In the genomic region with DNA sequence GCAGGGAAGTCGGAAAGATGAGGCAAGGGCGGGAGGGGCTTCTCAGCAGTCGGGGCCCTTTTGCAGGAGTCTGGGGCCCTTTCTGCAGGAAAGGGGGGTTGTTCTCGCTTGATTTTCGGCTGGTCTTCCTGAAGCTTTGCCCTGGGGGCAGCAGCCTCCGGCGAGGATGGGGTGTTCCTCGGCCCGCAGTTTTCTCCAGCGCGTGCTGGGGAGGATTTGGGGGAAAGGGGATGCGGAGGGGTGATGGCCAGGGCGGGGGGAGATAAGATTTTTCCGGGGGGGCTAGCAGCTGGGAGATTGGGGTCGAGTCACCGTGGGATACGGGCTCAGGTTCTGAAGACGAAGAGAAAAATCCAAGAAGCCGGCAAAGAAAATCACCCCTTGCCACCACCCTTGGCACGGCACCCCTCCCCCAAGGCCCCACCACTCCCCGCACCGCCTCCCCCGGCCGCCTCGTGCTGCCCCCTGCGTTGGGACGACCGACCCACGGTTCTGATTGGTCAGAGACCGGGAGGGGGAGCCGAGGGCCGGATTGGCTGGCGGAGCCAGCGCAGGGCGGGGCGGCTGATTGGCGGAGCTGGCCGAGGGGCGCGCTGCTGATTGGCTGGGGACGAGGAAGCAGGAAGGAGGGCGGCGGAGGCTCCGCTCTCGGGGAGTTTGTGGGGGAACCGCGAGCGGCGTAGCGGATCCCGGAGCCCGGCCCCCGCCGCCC, we compare ENCODE assay signal across 8 cellular contexts. TPM values are rescaled to one million over a fixed set of nuclear protein-coding genes. Genes with fewer than 3 reads are reported as not detected.
A peak's percentile ranks its signal among the peaks of the same experiment; 100 is the strongest.
DNase-seq lines count a peak whose midpoint lies in the region; ATAC-seq, FAIRE-seq and TF ChIP-seq lines count a peak whose summit lies in the region.

A gene (plus strand): TSS at position 654 of the 712 bp plus-strand sequence. CDS start 17,512 bp downstream, outside the sequence.

- H3K4me3 ChIP-seq in BE2C (ENCODE audit: low read depth, low read length) (peak within 1 kb of the TSS; percentile 72), colonic mucosa (peak within 1 kb of the TSS; percentile 79)

- TF ChIP-seq CTCF in BE2C (IDR thresholded peaks at IDR 0.05; ENCODE audit: low read depth, low read length) = no peak
- no peak for TF ChIP-seq CTCF in colonic mucosa (IDR thresholded peaks at IDR 0.05)

- ATAC-seq in HG03457 (IDR thresholded peaks at IDR 0.05; ENCODE audit: unreplicated experiment) (peak; percentile 88), left colon (peak; percentile 75)

- H3K27me3 ChIP-seq in BE2C = no peaks in the 10 kb centered on the region
- H3K27me3 ChIP-seq in colonic mucosa = no peaks in the 10 kb centered on the region

- FAIRE-seq in GM19239 (lab: Jason Lieb, UNC) = peak; percentile 94

- H3K36me3 ChIP-seq in BE2C (no peaks in the 10 kb centered on the region), colonic mucosa (no peaks in the 10 kb centered on the region)

- H3K9me3 ChIP-seq in BE2C (no peaks in the 10 kb centered on the region), colonic mucosa (no peaks in the 10 kb centered on the region)

- intact Hi-C loops in colonic mucosa (cut with DNase I) = no loop called here
- intact Hi-C loops in left colon (cut with DNase I, micrococcal nuclease) = no loop called here

- peak; percentile 99 for DNase-seq in BE2C
- peak; percentile 100 for DNase-seq in GM19239 (ENCODE audit: insufficient read length, low spot score)
- peak; percentile 73 for DNase-seq in NCI-H524 treated with DMSO at 0.1 percent for 48 hours (lab: John Stamatoyannopoulos, UW)
- peak; percentile 94 to 95 for DNase-seq in activated CD4-positive, alpha-beta T cell treated with anti-CD3 and anti-CD28 coated beads for 4 hours
- peak; percentile 98 for DNase-seq in colonic mucosa
- peak; percentile 98 for DNase-seq in left colon
- DNase-seq in stimulated activated CD4-positive, alpha-beta T cell treated with anti-CD3 and anti-CD28 coated beads, Interleukin-1b, Interleukin-23, amount 100 ng/mL, for 48 hours = peak; percentile 96

- H3K9ac ChIP-seq in colonic mucosa (ENCODE audit: low read depth in 2 of 2, low read length in 2 of 2) = peak within 1 kb of the TSS; percentile 81 to 86

- H3K4me1 ChIP-seq in BE2C (peaks cover 12% of the 10 kb centered on the region), colonic mucosa (peaks cover 10% of the 10 kb centered on the region)

- peak within 1 kb of the TSS; percentile 53 for H3K27ac ChIP-seq in colonic mucosa

RNA-seq across cellular contexts. Expression of the gene that starts here (rescaled TPM):
- polyA plus RNA-seq in BE2C (2012; ENCODE audit: insufficient read depth, insufficient read length, low read depth) = 50.6 TPM
- 10 to 100 TPM; 25.3 to 26.3 TPM for total RNA-seq in colonic mucosa
- total RNA-seq in left colon = 10 to 100 TPM; 20.9 to 27.2 TPM

Comparison
In these comparisons a context has a peak if more than half of its experiments do, and no peak if none do; other contexts are left out.
1. Peak in every context shown above with its lines: DNase-seq, ATAC-seq, H3K4me3 ChIP-seq and H3K27ac ChIP-seq.